Comparison of ENCODE assay signal across 8 cellular contexts in genomic region chr11:10807629-10808552, GRCh38. TPM values are rescaled to one million over a fixed set of nuclear protein-coding genes. Genes with fewer than 3 reads are reported as not detected.
DNase-seq lines count a peak whose midpoint lies in the region; ATAC-seq lines count a peak whose summit lies in the region.

No MANE protein-coding gene starts in this region.

- DNase-seq in NCI-H187 (lab: John Stamatoyannopoulos, UW): peak; percentile 51 to 61
- no peak for DNase-seq in NCI-H187 treated with DMSO at 0.1 percent for 48 hours (lab: John Stamatoyannopoulos, UW)
- peak; percentile 61 to 72 for DNase-seq in SJSA1 (ENCODE audit: low read depth in 1 of 2, low spot score in 2 of 2)
- DNase-seq in activated naive CD8-positive, alpha-beta T cell treated with anti-CD3 and anti-CD28 coated beads, Interleukin-2, amount 50 U/mL, for 24 hours: peak; percentile 46
- DNase-seq in left cardiac atrium: peak; percentile 78
- peak; percentile 38 to 92 (median 52) for DNase-seq in posterior cingulate gyrus

- peaks cover 51% of the 10 kb centered on the region for H3K36me3 Mint-ChIP-seq in activated naive CD8-positive, alpha-beta T cell treated with anti-CD3 and anti-CD28 coated beads, Interleukin-2, amount 50 U/mL, for 24 hours (ENCODE audit: low read depth)

- H3K4me1 Mint-ChIP-seq in activated naive CD8-positive, alpha-beta T cell treated with anti-CD3 and anti-CD28 coated beads, Interleukin-2, amount 50 U/mL, for 24 hours: peaks cover 65% of the 10 kb centered on the region

- peak overlapping the region; percentile 97 for H3K27ac Mint-ChIP-seq in activated naive CD8-positive, alpha-beta T cell treated with anti-CD3 and anti-CD28 coated beads, Interleukin-2, amount 50 U/mL, for 24 hours

- no peaks in the 10 kb centered on the region for H3K27me3 ChIP-seq in SJSA1 (replicated peaks)

- H3K36me3 ChIP-seq in SJSA1: peaks cover 58% of the 10 kb centered on the region
- peaks cover 12% of the 10 kb centered on the region for H3K36me3 ChIP-seq in urinary bladder (ENCODE audit: insufficient read depth)

- peaks cover 3% of the 10 kb centered on the region for H3K27me3 Mint-ChIP-seq in activated naive CD8-positive, alpha-beta T cell treated with anti-CD3 and anti-CD28 coated beads, Interleukin-2, amount 50 U/mL, for 24 hours

- H3K9me3 Mint-ChIP-seq in activated naive CD8-positive, alpha-beta T cell treated with anti-CD3 and anti-CD28 coated beads, Interleukin-2, amount 50 U/mL, for 24 hours: no peaks in the 10 kb centered on the region

- H3K4me3 ChIP-seq in SJSA1: peak overlapping the region; percentile 96
- H3K4me3 ChIP-seq in urinary bladder (ENCODE audit: low read depth, low read length): peak overlapping the region; percentile 98

- no peaks in the 10 kb centered on the region; the same call in 1 of the 2 replicates for H3K9me3 ChIP-seq in SJSA1 (replicated peaks)

- peak overlapping the region; percentile 96 for H3K4me3 Mint-ChIP-seq in activated naive CD8-positive, alpha-beta T cell treated with anti-CD3 and anti-CD28 coated beads, Interleukin-2, amount 50 U/mL, for 24 hours

- H3K4me1 ChIP-seq in SJSA1 (replicated peaks) (peaks cover 17% of the 10 kb centered on the region), urinary bladder (ENCODE audit: insufficient read depth) (no peaks in the 10 kb centered on the region)

- peak; percentile 3 for ATAC-seq in HG03108 (IDR thresholded peaks at IDR 0.05; ENCODE audit: unreplicated experiment)
- no peak for ATAC-seq in activated naive CD8-positive, alpha-beta T cell treated with anti-CD3 and anti-CD28 coated beads, Interleukin-2, amount 50 U/mL, for 24 hours
- peak; percentile 35 to 56 for ATAC-seq in left cardiac atrium

- under 1% methylated on average over 71 of the region's 71 CpGs for WGBS in urinary bladder

- intact Hi-C loops in left cardiac atrium (cut with DNase I) (loop anchor here (1.0 to 5.0 kb wide), 3 partner anchors 49 to 94 kb away; partner anchors contain the start of gene ZBED5 (in 2 of the 2)), posterior cingulate gyrus (cut with DNase I) (loop anchor here (1.0 to 5.0 kb wide), 2 partner anchors 49 to 124 kb away; no protein-coding TSS in a partner anchor)

- peak overlapping the region; percentile 96 for H3K27ac ChIP-seq in SJSA1
- peak overlapping the region; percentile 98 for H3K27ac ChIP-seq in urinary bladder (ENCODE audit: low read depth)

RNA-seq across cellular contexts. Expression of gene EIF4G2, which starts 0.8 kb away (rescaled TPM):
- total RNA-seq in SJSA1 (2014; rRNA removed; shearing (Covaris generic)): 930 and 1,031 TPM in 2 replicates
- total RNA-seq in left cardiac atrium (100 to 1,000 TPM; 665 to 793 TPM), urinary bladder (646 TPM)
- 381 TPM for polyA plus RNA-seq in urinary bladder

RNA-seq across cellular contexts. Expression of gene ZBED5, which starts 50.0 kb away (rescaled TPM):
- 22.7 and 29.5 TPM in 2 replicates for total RNA-seq in SJSA1 (2014; rRNA removed; shearing (Covaris generic))
- total RNA-seq in left cardiac atrium (10 to 100 TPM; 36.6 to 39.9 TPM), urinary bladder (73.8 TPM)
- 29.2 TPM for polyA plus RNA-seq in urinary bladder

RNA-seq across cellular contexts. Expression of gene CTR9, which starts 56.8 kb away (rescaled TPM):
- total RNA-seq in SJSA1 (2014; rRNA removed; shearing (Covaris generic)): 22.4 and 30.7 TPM in 2 replicates
- total RNA-seq in left cardiac atrium (10 to 100 TPM; 22.5 to 24.5 TPM), urinary bladder (38.3 TPM)
- 18.9 TPM for polyA plus RNA-seq in urinary bladder
